ENCODE assay signal across 1 cellular context in genomic region chr4:124429746-124430250, GRCh38.
TF ChIP-seq lines count a peak whose summit lies in the region.

No MANE protein-coding gene starts in this region.

TF ChIP-seq in endothelial cell of umbilical vein, 7 proteins besides CTCF, POLR2A, EP300 and RAD21:
- TF ChIP-seq MAX (IDR thresholded peaks at IDR 0.05; ENCODE audit: insufficient read depth, insufficient read length), result no peak
- TF ChIP-seq JUN (IDR thresholded peaks at IDR 0.05; ENCODE audit: borderline replicate concordance, insufficient read depth, insufficient read length, low read depth), result no peak
- TF ChIP-seq MYC (IDR thresholded peaks at IDR 0.05; ENCODE audit: low read depth, low read length), result no peak
- TF ChIP-seq EZH2 (IDR thresholded peaks at IDR 0.05; ENCODE audit: borderline replicate concordance, low read depth, low read length, severe bottlenecking), result no peak
- TF ChIP-seq FOS (IDR thresholded peaks at IDR 0.05; ENCODE audit: borderline replicate concordance, insufficient read depth, low read length), result no peak
- TF ChIP-seq POLR2AphosphoS5 (IDR thresholded peaks at IDR 0.05; ENCODE audit: insufficient read depth, low read depth, low read length), result no peak
